18 cellular contexts compared by ENCODE assay signal in genomic region chr11:40380871-40381270, GRCh38.
"Had no signal": no experiment of that assay in that cellular context is flagged by ENCODE, and none has a peak within 500 bp of the region (broad histone marks: within the 10 kb centered on the region; RNA-seq: fewer than 3 reads in every experiment).

No MANE protein-coding gene starts in this region.

- H3K79me2 ChIP-seq: parathyroid adenoma had no signal

- H3K4me1 ChIP-seq: esophagus squamous epithelium, gastrocnemius medialis, neural progenitor cell, parathyroid adenoma, right atrium auricular region, sigmoid colon, testis, tibial artery had no signal

- DNase-seq: cortex of kidney; effector memory CD8-positive, alpha-beta T cell; erythroblast; esophagus squamous epithelium; foreskin fibroblast; gastrocnemius medialis; head of caudate nucleus; naive B cell; sigmoid colon; stimulated activated CD4-positive, alpha-beta T cell treated with anti-CD3 and anti-CD28 coated beads, Interleukin-4, amount 100 ng/mL, for 4 hours; stimulated activated naive CD8-positive, alpha-beta T cell treated with anti-CD3 and anti-CD28 coated beads, Interleukin-15, Interleukin-2, amounts not matched to agents 100 U/mL and 50 U/mL, for 24 hours; substantia nigra; testis; tibial artery had no signal

- H3K27ac ChIP-seq: esophagus squamous epithelium, gastrocnemius medialis, neural progenitor cell, parathyroid adenoma, right atrium auricular region, sigmoid colon, testis, tibial artery had no signal

- H3K27me3 ChIP-seq: esophagus squamous epithelium, gastrocnemius medialis, neural progenitor cell, right atrium auricular region, sigmoid colon, testis, tibial artery had no signal

- H3K9me3 ChIP-seq: gastrocnemius medialis, right atrium auricular region, sigmoid colon, testis, tibial artery had no signal

- H3K4me3 ChIP-seq: esophagus squamous epithelium, gastrocnemius medialis, lung, neural progenitor cell, right atrium auricular region, sigmoid colon, testis, tibial artery had no signal

- H3K9ac ChIP-seq: neural progenitor cell, parathyroid adenoma had no signal

- H3K36me3 ChIP-seq: esophagus squamous epithelium, gastrocnemius medialis, neural progenitor cell, right atrium auricular region, sigmoid colon, tibial artery had no signal

- H2AFZ ChIP-seq: neural progenitor cell, parathyroid adenoma had no signal

- H3K4me2 ChIP-seq: neural progenitor cell had no signal
